Comparison of ENCODE assay signal across 8 cellular contexts in genomic region chr1:87331319-87332269, GRCh38. TPM values are rescaled to one million over a fixed set of nuclear protein-coding genes. Genes with fewer than 3 reads are reported as not detected.
DNase-seq lines count a peak whose midpoint lies in the region; ATAC-seq, FAIRE-seq and TF ChIP-seq lines count a peak whose summit lies in the region.

No MANE protein-coding gene starts in this region.

- peak overlapping the region; percentile 75 to 84 for H3K27ac ChIP-seq in kidney (ENCODE audit: low read depth in 2 of 2, low read length in 2 of 2)

- intact Hi-C loops in kidney (cut with DNase I): no loop called here

- no peaks in the 10 kb centered on the region for H3K27me3 Mint-ChIP-seq in chondrocyte (ENCODE audit: low read depth)

- peak overlapping the region; percentile 93 for H3K27ac Mint-ChIP-seq in chondrocyte (ENCODE audit: unreplicated experiment)

- peak; percentile 37 for DNase-seq in Caki2 (ENCODE audit: low read depth)
- DNase-seq in NCI-H1930 (lab: John Stamatoyannopoulos, UW): peak; percentile 34 to 37
- no peak for DNase-seq in chondrocyte (ENCODE audit: low spot score)
- peak; percentile 96 for DNase-seq in kidney
- DNase-seq in stimulated activated CD4-positive, alpha-beta T cell treated with anti-CD3 and anti-CD28 coated beads, Interleukin-12 subunit alpha, Interleukin-12 subunit beta, amount 100 ng/mL, for 4 hours: peak; percentile 47

- ATAC-seq in GM21528 (IDR thresholded peaks at IDR 0.05; ENCODE audit: low FRiP score, unreplicated experiment) (peak; percentile 20), GM18870 (IDR thresholded peaks at IDR 0.05; ENCODE audit: unreplicated experiment) (no peak)

- in situ Hi-C loops in Caki2 (cut with HindIII; ENCODE audit: low pct_unique_long_range_greater_than_20kb, low sequenced_read_pairs): no loop called here

- no peaks in the 10 kb centered on the region for H3K9me3 Mint-ChIP-seq in chondrocyte (ENCODE audit: low read depth)

- TF ChIP-seq CTCF in WI38 (IDR thresholded peaks at IDR 0.05; ENCODE audit: low read depth, low read length): no peak
- TF ChIP-seq CTCF in chondrocyte (IDR thresholded peaks at IDR 0.05): peak; percentile 60
- no peak for TF ChIP-seq CTCF in kidney (IDR thresholded peaks at IDR 0.05; ENCODE audit: borderline replicate concordance, extremely low read depth, insufficient read depth)

- no peak for FAIRE-seq in kidney (lab: Jason Lieb, UNC)

- H3K9ac ChIP-seq in kidney (ENCODE audit: low read length in 2 of 2): peak overlapping the region; percentile 55 to 71

- peaks cover 53% of the 10 kb centered on the region for H3K4me1 Mint-ChIP-seq in chondrocyte (ENCODE audit: low read depth)

- H3K9me3 ChIP-seq in kidney (ENCODE audit: control insufficient read depth in 1 of 2, low read length in 2 of 2): no peaks in the 10 kb centered on the region

- peaks cover 9 to 21% of the 10 kb centered on the region in 2 donors for H3K4me1 ChIP-seq in kidney (ENCODE audit: control insufficient read depth in 1 of 2, insufficient read depth in 1 of 2, low read depth in 1 of 2, low read length in 2 of 2)

- peak overlapping the region; percentile 88 for H3K4me3 Mint-ChIP-seq in chondrocyte (ENCODE audit: unreplicated experiment)

- H3K36me3 Mint-ChIP-seq in chondrocyte (ENCODE audit: low read depth): no peaks in the 10 kb centered on the region

- no peaks in the 10 kb centered on the region for H3K36me3 ChIP-seq in kidney (ENCODE audit: control insufficient read depth in 1 of 2, insufficient read depth in 2 of 2, low read length in 2 of 2)

- peak overlapping the region; percentile 88 for H3K4me3 ChIP-seq in WI38 (ENCODE audit: low read depth, low read length)
- peak overlapping the region; percentile 84 to 90 for H3K4me3 ChIP-seq in kidney (ENCODE audit: low read length in 2 of 2)

RNA-seq across cellular contexts. Expression of gene LMO4, which starts 2.9 kb away (rescaled TPM):
- 14.8 and 20.5 TPM in 2 replicates for total RNA-seq in Caki2 (2014; rRNA removed; shearing (Covaris generic); ENCODE audit: low replicate concordance)
- total RNA-seq in chondrocyte: 26.8 to 37.6 TPM (median 36.1 TPM) in 3 replicates
- 56.2 TPM for total RNA-seq in kidney
- 39.1 TPM for polyA plus RNA-seq in kidney (ENCODE audit: insufficient read depth, low read depth, low replicate concordance)
